Comparison of ENCODE assay signal across 8 cellular contexts in genomic region chr2:42132066-42132965, GRCh38. TPM values are rescaled to one million over a fixed set of nuclear protein-coding genes. Genes with fewer than 3 reads are reported as not detected.
DNase-seq lines count a peak whose midpoint lies in the region; ATAC-seq and TF ChIP-seq lines count a peak whose summit lies in the region.

No MANE protein-coding gene starts in this region.

- H3K27me3 ChIP-seq in stomach smooth muscle (ENCODE audit: control insufficient read depth in 1 of 2, insufficient read depth in 2 of 2, low read length in 2 of 2) = no peaks in the 10 kb centered on the region

- peaks cover 97% of the 10 kb centered on the region for H3K4me1 Mint-ChIP-seq in activated naive CD4-positive, alpha-beta T cell treated with anti-CD3 and anti-CD28 coated beads, Interleukin-2, amount 50 U/mL, for 24 hours
- peaks cover 91% of the 10 kb centered on the region for H3K4me1 Mint-ChIP-seq in activated CD4-positive, alpha-beta memory T cell treated with anti-CD3 and anti-CD28 coated beads for 36 hours (ENCODE audit: low read depth)

- TF ChIP-seq CTCF in GM13976 (IDR thresholded peaks at IDR 0.05; ENCODE audit: borderline replicate concordance, control extremely low read depth, extremely low read depth, insufficient read depth, missing control alignments) = no peak

- H3K36me3 Mint-ChIP-seq in activated naive CD4-positive, alpha-beta T cell treated with anti-CD3 and anti-CD28 coated beads, Interleukin-2, amount 50 U/mL, for 24 hours = no peaks in the 10 kb centered on the region
- H3K36me3 Mint-ChIP-seq in activated CD4-positive, alpha-beta memory T cell treated with anti-CD3 and anti-CD28 coated beads for 36 hours = no peaks in the 10 kb centered on the region

- H3K9me3 Mint-ChIP-seq in activated naive CD4-positive, alpha-beta T cell treated with anti-CD3 and anti-CD28 coated beads, Interleukin-2, amount 50 U/mL, for 24 hours = no peaks in the 10 kb centered on the region
- no peaks in the 10 kb centered on the region for H3K9me3 Mint-ChIP-seq in activated CD4-positive, alpha-beta memory T cell treated with anti-CD3 and anti-CD28 coated beads for 36 hours

- peak overlapping the region; percentile 27 to 64 for H3K4me3 ChIP-seq in stomach smooth muscle (ENCODE audit: low read length in 2 of 2)

- DNase-seq in activated naive CD4-positive, alpha-beta T cell treated with Interleukin-2 at 50 U/mL for 16 hours = no peak
- no peak for DNase-seq in activated CD4-positive, alpha-beta memory T cell treated with anti-CD3 and anti-CD28 coated beads for 36 hours
- DNase-seq in left cardiac atrium (no peak), SKM-1 treated with dmso at 0.1 percent for 144 hours (lab: John Stamatoyannopoulos, UW; ENCODE audit: unreplicated experiment) (no peak), GM13976 (ENCODE audit: low spot score) (no peak), SKM-1 (lab: John Stamatoyannopoulos, UW; ENCODE audit: unreplicated experiment) (no peak)

- in situ Hi-C loops in GM13976 (cut with MboI; ENCODE audit: low sequenced_read_pairs, unreplicated experiment) = no loop called here

- POLR2A ChIA-PET in activated CD4-positive, alpha-beta memory T cell treated with anti-CD3 and anti-CD28 coated beads for 36 hours (lab: Charles Lee) = interaction anchor here (1.1 to 1.5 kb wide), 7 partner anchors 8 to 42 kb away, joined by 3 to 16 read pairs (median 8); partner anchors contain the start of gene EML4

- peak overlapping the region; percentile 80 for H3K27ac ChIP-seq in stomach smooth muscle (ENCODE audit: low read length)

- CTCF ChIA-PET in activated CD4-positive, alpha-beta memory T cell treated with anti-CD3 and anti-CD28 coated beads for 36 hours (lab: Charles Lee) = interaction anchor here (0.8 to 2.1 kb wide), 8 partner anchors 8 to 64 kb away, joined by 3 to 11 read pairs (median 6); no protein-coding TSS in a partner anchor

- no peaks in the 10 kb centered on the region for H3K9me3 ChIP-seq in stomach smooth muscle (ENCODE audit: control insufficient read depth in 2 of 2, low read length in 2 of 2)

- peak overlapping the region; percentile 93 for H3K27ac Mint-ChIP-seq in activated naive CD4-positive, alpha-beta T cell treated with anti-CD3 and anti-CD28 coated beads, Interleukin-2, amount 50 U/mL, for 24 hours
- H3K27ac Mint-ChIP-seq in activated CD4-positive, alpha-beta memory T cell treated with anti-CD3 and anti-CD28 coated beads for 36 hours = peak overlapping the region; percentile 90

- intact Hi-C loops in activated CD4-positive, alpha-beta memory T cell treated with anti-CD3 and anti-CD28 coated beads for 36 hours (cut with micrococcal nuclease) = loop anchor here (2.0 to 5.0 kb wide), 3 partner anchors 14 to 35 kb away; no protein-coding TSS in a partner anchor
- intact Hi-C loops in left cardiac atrium (cut with DNase I) = no loop called here

- H3K9ac ChIP-seq in stomach smooth muscle (ENCODE audit: low read length in 2 of 2) = peak overlapping the region in 1 of 2 donors; percentile 60

- ATAC-seq in left cardiac atrium = peak; percentile 38 to 46

- peaks cover 29% of the 10 kb centered on the region for H3K4me1 ChIP-seq in stomach smooth muscle (ENCODE audit: control insufficient read depth, insufficient read depth, low read length)

- H3K27me3 Mint-ChIP-seq in activated naive CD4-positive, alpha-beta T cell treated with anti-CD3 and anti-CD28 coated beads, Interleukin-2, amount 50 U/mL, for 24 hours = no peaks in the 10 kb centered on the region
- H3K27me3 Mint-ChIP-seq in activated CD4-positive, alpha-beta memory T cell treated with anti-CD3 and anti-CD28 coated beads for 36 hours = no peaks in the 10 kb centered on the region

- H3K4me3 Mint-ChIP-seq in activated naive CD4-positive, alpha-beta T cell treated with anti-CD3 and anti-CD28 coated beads, Interleukin-2, amount 50 U/mL, for 24 hours = peak overlapping the region; percentile 83
- peak overlapping the region; percentile 77 for H3K4me3 Mint-ChIP-seq in activated CD4-positive, alpha-beta memory T cell treated with anti-CD3 and anti-CD28 coated beads for 36 hours

- no peaks in the 10 kb centered on the region for H3K36me3 ChIP-seq in stomach smooth muscle (ENCODE audit: control insufficient read depth in 2 of 2, insufficient read depth in 2 of 2, low read length in 2 of 2)

RNA-seq across cellular contexts. Expression of gene EML4, which starts 36.8 kb away (rescaled TPM):
- 10 to 100 TPM; 67.4 to 69.8 TPM for total RNA-seq in activated CD4-positive, alpha-beta memory T cell treated with anti-CD3 and anti-CD28 coated beads for 36 hours
- total RNA-seq in left cardiac atrium = 10 to 100 TPM in 1 of 2 donors, 1 to 10 TPM in 1; 8.5 to 12.4 TPM

Comparison
In these comparisons a context has a peak if more than half of its experiments do, and no peak if none do; other contexts are left out.
1. RNA of gene EML4, which starts 36.8 kb away (total RNA-seq): 67.4 to 69.8 TPM in activated CD4-positive, alpha-beta memory T cell treated with anti-CD3 and anti-CD28 coated beads for 36 hours; 8.5 to 12.4 TPM in left cardiac atrium; every median in the first group is over 4 times any median in the second.